In the genomic region with DNA sequence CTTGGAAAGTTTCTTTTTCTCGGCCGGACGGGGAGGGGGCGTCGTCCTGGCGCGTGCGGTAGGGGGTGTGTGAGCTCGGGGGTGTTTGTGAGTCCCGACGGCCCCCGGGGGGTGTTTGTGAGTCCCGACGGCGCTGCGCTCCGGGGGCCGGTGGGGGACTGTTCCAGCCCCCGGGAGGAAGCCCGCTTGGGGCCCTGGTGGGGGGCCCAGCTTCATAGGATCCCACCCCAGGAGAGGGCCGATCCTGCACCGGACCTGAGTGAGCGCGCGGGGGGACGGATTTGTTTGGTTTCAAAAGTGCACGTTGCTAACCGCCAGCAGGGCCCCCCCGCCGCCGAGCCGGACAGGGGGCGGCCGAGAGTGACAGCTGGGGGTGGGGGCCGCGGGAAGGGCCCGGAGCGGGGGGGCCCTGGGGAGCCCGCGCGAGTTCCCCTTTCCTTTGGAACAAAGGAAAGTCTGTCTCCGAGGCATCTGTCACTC, we compare ENCODE assay signal across 8 cellular contexts.
DNase-seq lines count a peak whose midpoint lies in the region; ATAC-seq and TF ChIP-seq lines count a peak whose summit lies in the region.

No MANE protein-coding gene starts in this region.

- TF ChIP-seq CTCF in C4-2B (conservative IDR thresholded peaks at IDR 0.05), result no peak

- H3K27ac ChIP-seq in C4-2B, result peak overlapping the region; percentile 71
- peak overlapping the region; percentile 80 for H3K27ac ChIP-seq in subcutaneous abdominal adipose tissue (ENCODE audit: low read depth, low read length)

- peak in 4 of 5 experiments; percentile 1 to 29 (median 26) for DNase-seq in T-helper 2 cell
- peak; percentile 68 for DNase-seq in ecto neural progenitor cell (ENCODE audit: low spot score)
- peak; percentile 63 to 69 for DNase-seq in memory B cell (ENCODE audit: low spot score in 2 of 2)

- H3K4me1 ChIP-seq in subcutaneous abdominal adipose tissue (ENCODE audit: control insufficient read depth in 5 of 5, insufficient read depth in 5 of 5, low read length in 5 of 5), result peaks cover 2 to 27% (median 24%) of the 10 kb centered on the region in 5 donors

- H3K4me3 ChIP-seq in subcutaneous abdominal adipose tissue (ENCODE audit: low read depth in 1 of 5, low read length in 5 of 5), result peak overlapping the region in 4 of 5 donors; percentile 61 to 71 (median 66)

- peak overlapping the region; percentile 90 for H3K27ac Mint-ChIP-seq in memory B cell

- no peaks in the 10 kb centered on the region for H3K36me3 Mint-ChIP-seq in memory B cell

- peaks cover 0 to 5% (median 3%) of the 10 kb centered on the region in 5 donors for H3K36me3 ChIP-seq in subcutaneous abdominal adipose tissue (ENCODE audit: control insufficient read depth in 5 of 5, insufficient read depth in 5 of 5, low read length in 5 of 5)

- no peaks in the 10 kb centered on the region for H3K27me3 Mint-ChIP-seq in memory B cell

- peak overlapping the region; percentile 86 for H3K4me3 Mint-ChIP-seq in memory B cell

- H3K9me3 ChIP-seq in subcutaneous abdominal adipose tissue (ENCODE audit: control insufficient read depth in 5 of 5, low read length in 5 of 5), result no peaks in the 10 kb centered on the region

- peak overlapping the region in 4 of 5 donors; percentile 69 to 87 (median 78) for H3K9ac ChIP-seq in subcutaneous abdominal adipose tissue (ENCODE audit: low read length in 5 of 5)

- ATAC-seq in HG02938 (IDR thresholded peaks at IDR 0.05; ENCODE audit: unreplicated experiment) (peak; percentile 0), memory B cell (ENCODE audit: low read depth) (peak; percentile 18), HG03159 (IDR thresholded peaks at IDR 0.05; ENCODE audit: unreplicated experiment) (no peak), HG02840 (IDR thresholded peaks at IDR 0.05; ENCODE audit: low FRiP score, unreplicated experiment) (no peak)

- no peaks in the 10 kb centered on the region for H3K9me3 Mint-ChIP-seq in memory B cell

- H3K4me1 Mint-ChIP-seq in memory B cell, result peaks cover 28% of the 10 kb centered on the region

- no peaks in the 10 kb centered on the region for H3K27me3 ChIP-seq in subcutaneous abdominal adipose tissue (ENCODE audit: control insufficient read depth in 5 of 5, insufficient read depth in 4 of 5, low read length in 5 of 5)

Comparison
In these comparisons a context has a peak if more than half of its experiments do, and no peak if none do; other contexts are left out.
1. ATAC-seq: peak in HG02938 (single experiment) and memory B cell (single experiment); none in HG03159 (single experiment) and HG02840 (single experiment).
2. Peak in every context shown above with its lines, with median percentiles within 50 percentile points of each other: DNase-seq.